8 cellular contexts compared by ENCODE assay signal in genomic region chr2:233974530-233975071, GRCh38. TPM values are rescaled to one million over a fixed set of nuclear protein-coding genes. Genes with fewer than 3 reads are reported as not detected.
DNase-seq lines count a peak whose midpoint lies in the region; ATAC-seq and TF ChIP-seq lines count a peak whose summit lies in the region.

No MANE protein-coding gene starts in this region.

- POLR2A ChIA-PET in MCF 10A (lab: Yijun Ruan, JAX): no interaction called here

- CTCF ChIA-PET in MCF 10A (lab: Yijun Ruan, JAX): interaction anchor here (0.6 to 3.6 kb wide), 14 partner anchors 8 to 1133 kb away, joined by 3 to 32 read pairs (median 3); no protein-coding TSS in a partner anchor

- peak; percentile 61; the same call in 2 of the 3 replicates for ATAC-seq in DND-41 (ENCODE audit: insufficient read depth, low read depth)

- no peak overlapping the region for H3K4me2 ChIP-seq in DND-41 (ENCODE audit: insufficient read depth, low read length)

- H3K27ac ChIP-seq in DND-41 (ENCODE audit: low read length): no peak overlapping the region
- H3K27ac ChIP-seq in tibial artery: no peak overlapping the region

- no peak for TF ChIP-seq CTCF in DND-41 (IDR thresholded peaks at IDR 0.05; ENCODE audit: borderline replicate concordance, extremely low read depth, low read length, poor library complexity, severe bottlenecking)
- no peak for TF ChIP-seq CTCF in MCF 10A (IDR thresholded peaks at IDR 0.05; ENCODE audit: unreplicated experiment)
- no peak for TF ChIP-seq CTCF in GM13977 (IDR thresholded peaks at IDR 0.05; ENCODE audit: extremely low read depth, insufficient read depth, missing control alignments)
- TF ChIP-seq CTCF in tibial artery (IDR thresholded peaks at IDR 0.05): no peak

- no peaks in the 10 kb centered on the region for H3K27me3 ChIP-seq in DND-41 (ENCODE audit: insufficient read depth, low read length, poor library complexity)
- peaks cover 0 to 21% of the 10 kb centered on the region in 2 donors for H3K27me3 ChIP-seq in tibial artery

- H3K9me3 Mint-ChIP-seq in MCF 10A (ENCODE audit: unreplicated experiment): no peaks in the 10 kb centered on the region

- H3K4me1 ChIP-seq in DND-41 (ENCODE audit: insufficient read depth, low read length) (no peaks in the 10 kb centered on the region), tibial artery (no peaks in the 10 kb centered on the region)

- no peak overlapping the region for H3K9ac ChIP-seq in DND-41 (ENCODE audit: low read depth, low read length)

- peaks cover 19% of the 10 kb centered on the region for H3K4me1 Mint-ChIP-seq in MCF 10A (ENCODE audit: insufficient read depth, unreplicated experiment)

- no peaks in the 10 kb centered on the region for H3K36me3 ChIP-seq in DND-41 (ENCODE audit: insufficient read depth, low read length)
- no peaks in the 10 kb centered on the region for H3K36me3 ChIP-seq in tibial artery

- peak overlapping the region; percentile 0 for H3K27ac Mint-ChIP-seq in MCF 10A (ENCODE audit: low read depth, unreplicated experiment)

- DNase-seq in DND-41 (peak; percentile 13), NCI-H2196 (lab: John Stamatoyannopoulos, UW; ENCODE audit: unreplicated experiment) (peak; percentile 89), MCF 10A (ENCODE audit: unreplicated experiment) (peak; percentile 98), myocyte (ENCODE audit: low read depth) (peak; percentile 99), GDM1 (lab: John Stamatoyannopoulos, UW) (no peak), GM13977 (ENCODE audit: low spot score) (no peak), tibial artery (no peak), NCI-H2171 (lab: John Stamatoyannopoulos, UW) (no peak)

- H3K36me3 Mint-ChIP-seq in MCF 10A (ENCODE audit: insufficient read depth, unreplicated experiment): no peaks in the 10 kb centered on the region

- BruUV-seq in MCF 10A (replicated peaks; lab: Mats Ljungman, UMichigan): no TSS peak

- no peak overlapping the region for H2AFZ ChIP-seq in DND-41 (ENCODE audit: low read depth, low read length)

- no peaks in the 10 kb centered on the region for H3K9me3 ChIP-seq in DND-41 (ENCODE audit: insufficient read depth, low read length, severe bottlenecking)
- no peaks in the 10 kb centered on the region for H3K9me3 ChIP-seq in tibial artery

- no peaks in the 10 kb centered on the region for H3K79me2 ChIP-seq in DND-41 (ENCODE audit: insufficient read depth, low read length)

- H3K27me3 Mint-ChIP-seq in MCF 10A (ENCODE audit: insufficient read depth, unreplicated experiment): peaks cover 17% of the 10 kb centered on the region

- H3K4me3 ChIP-seq in DND-41 (ENCODE audit: low read depth in 1 of 2, low read length in 2 of 2) (no peak overlapping the region), tibial artery (no peak overlapping the region)

- in situ Hi-C loops in GM13977 (cut with MboI; ENCODE audit: low pct_unique_long_range_greater_than_20kb, low sequenced_read_pairs, unreplicated experiment): loop anchor here (25.0 kb wide), 2 partner anchors 113 to 563 kb away; no protein-coding TSS in a partner anchor

- intact Hi-C loops in MCF 10A (cut with micrococcal nuclease): loop anchor here (5.0 kb wide), 1 partner anchor 1133 kb away; no protein-coding TSS in a partner anchor
- intact Hi-C loops in tibial artery (cut with DNase I; ENCODE audit: low total_unique reads): no loop called here

- no peak overlapping the region for H3K4me3 Mint-ChIP-seq in MCF 10A (ENCODE audit: unreplicated experiment)

- H4K20me1 ChIP-seq in DND-41 (ENCODE audit: insufficient read depth, low read length): no peaks in the 10 kb centered on the region

RNA-seq across cellular contexts. Expression of gene TRPM8, which starts 57.4 kb away (rescaled TPM):
- not detected in 2 replicates for total RNA-seq in MCF 10A (2022)
- total RNA-seq in myocyte: 1.4 and 3.5 TPM in 2 replicates
- polyA plus RNA-seq in myocyte (2012): 0.48 TPM

Comparison
In these comparisons a context has a peak if more than half of its experiments do, and no peak if none do; other contexts are left out.
1. DNase-seq: peak in DND-41 (single experiment), NCI-H2196 (single experiment), MCF 10A (single experiment) and myocyte (single experiment); none in GDM1 (single experiment), GM13977 (single experiment), tibial artery (0 of 2) and NCI-H2171 (single experiment).